Comparison of ENCODE assay signal across 15 cellular contexts in genomic region chr10:106959521-106959920, GRCh38.
DNase-seq lines count a peak whose midpoint lies in the region; ATAC-seq and TF ChIP-seq lines count a peak whose summit lies in the region.
"Had no signal": no experiment of that assay in that cellular context is flagged by ENCODE, and none has a peak within 500 bp of the region (broad histone marks: within the 10 kb centered on the region; RNA-seq: fewer than 3 reads in every experiment).

No MANE protein-coding gene starts in this region.

- no peak overlapping the region for H3K27ac Mint-ChIP-seq in activated CD4-positive, alpha-beta T cell treated with anti-CD3 and anti-CD28 coated beads for 36 hours
- no peak overlapping the region for H3K27ac Mint-ChIP-seq in stimulated activated naive B cell treated with anti-CD40 and anti-IgM and Interleukin-4, amounts not matched to agents 10 μg/mL and 1 μg/mL and 100 μg/mL, for 72 hours
- H3K27ac Mint-ChIP-seq: natural killer cell treated with Interleukin-12 subunit alpha and Interleukin-12 subunit beta and Interleukin-15 and Interleukin-18, amount 100 ng/mL, for 72 hours had no signal

- no peaks in the 10 kb centered on the region for H3K27me3 Mint-ChIP-seq in activated CD4-positive, alpha-beta T cell treated with anti-CD3 and anti-CD28 coated beads for 36 hours
- H3K27me3 Mint-ChIP-seq in stimulated activated naive B cell treated with anti-CD40 and anti-IgM and Interleukin-4, amounts not matched to agents 10 μg/mL and 1 μg/mL and 100 μg/mL, for 72 hours: no peaks in the 10 kb centered on the region

- TF ChIP-seq CTCF in fibroblast of villous mesenchyme (IDR thresholded peaks at IDR 0.05; ENCODE audit: insufficient read depth, low read depth, low read length): no peak

- CTCF ChIA-PET in activated CD4-positive, alpha-beta T cell treated with anti-CD3 and anti-CD28 coated beads for 36 hours (lab: Charles Lee): no interaction called here

- no peak overlapping the region for H3K4me3 ChIP-seq in fibroblast of villous mesenchyme (ENCODE audit: low read depth, low read length)
- H3K4me3 ChIP-seq: colonic mucosa had no signal

- no peak overlapping the region for H3K4me3 Mint-ChIP-seq in activated CD4-positive, alpha-beta T cell treated with anti-CD3 and anti-CD28 coated beads for 36 hours
- H3K4me3 Mint-ChIP-seq in stimulated activated naive B cell treated with anti-CD40 and anti-IgM and Interleukin-4, amounts not matched to agents 10 μg/mL and 1 μg/mL and 100 μg/mL, for 72 hours: no peak overlapping the region
- H3K4me3 Mint-ChIP-seq: natural killer cell treated with Interleukin-12 subunit alpha and Interleukin-12 subunit beta and Interleukin-15 and Interleukin-18, amount 100 ng/mL, for 72 hours had no signal

- H3K36me3 Mint-ChIP-seq in activated CD4-positive, alpha-beta T cell treated with anti-CD3 and anti-CD28 coated beads for 36 hours (ENCODE audit: low read depth): no peaks in the 10 kb centered on the region
- H3K36me3 Mint-ChIP-seq in stimulated activated naive B cell treated with anti-CD40 and anti-IgM and Interleukin-4, amounts not matched to agents 10 μg/mL and 1 μg/mL and 100 μg/mL, for 72 hours: peaks cover 0 to 2% of the 10 kb centered on the region in 2 donors
- H3K36me3 Mint-ChIP-seq: natural killer cell treated with Interleukin-12 subunit alpha and Interleukin-12 subunit beta and Interleukin-15 and Interleukin-18, amount 100 ng/mL, for 72 hours had no signal

- no peaks in the 10 kb centered on the region for H3K4me1 Mint-ChIP-seq in activated CD4-positive, alpha-beta T cell treated with anti-CD3 and anti-CD28 coated beads for 36 hours
- peaks cover 4 to 5% of the 10 kb centered on the region in 2 donors for H3K4me1 Mint-ChIP-seq in stimulated activated naive B cell treated with anti-CD40 and anti-IgM and Interleukin-4, amounts not matched to agents 10 μg/mL and 1 μg/mL and 100 μg/mL, for 72 hours

- peak; percentile 2 for DNase-seq in fibroblast of villous mesenchyme (ENCODE audit: low read depth)
- DNase-seq in activated CD4-positive, alpha-beta T cell treated with anti-CD3 and anti-CD28 coated beads for 36 hours: no peak
- no peak for DNase-seq in stimulated activated naive B cell treated with anti-CD40 and anti-IgM and Interleukin-4, amounts not matched to agents 10 μg/mL and 1 μg/mL and 100 μg/mL, for 72 hours
- DNase-seq in putamen (ENCODE audit: low spot score): no peak
- DNase-seq: activated T-cell treated with anti-CD3 and anti-CD28 coated beads, Interleukin-2, amount 50 U/mL, for 1 hour; AML-193; colonic mucosa; IMR-90; NCI-H1417 treated with DMSO at 0.1 percent for 48 hours; NCI-H446 had no signal

- POLR2A ChIA-PET in activated CD4-positive, alpha-beta T cell treated with anti-CD3 and anti-CD28 coated beads for 36 hours (lab: Charles Lee): no interaction called here

- peak; percentile 50 for ATAC-seq in GM18511 (IDR thresholded peaks at IDR 0.05; ENCODE audit: unreplicated experiment)
- peak; percentile 55 for ATAC-seq in GM21515 (IDR thresholded peaks at IDR 0.05; ENCODE audit: unreplicated experiment)
- peak; percentile 45 for ATAC-seq in HG03039 (IDR thresholded peaks at IDR 0.05; ENCODE audit: unreplicated experiment)
- no peak for ATAC-seq in activated CD4-positive, alpha-beta T cell treated with anti-CD3 and anti-CD28 coated beads for 36 hours
- no peak for ATAC-seq in stimulated activated naive B cell treated with anti-CD40 and anti-IgM and Interleukin-4, amounts not matched to agents 10 μg/mL and 1 μg/mL and 100 μg/mL, for 72 hours (replicated peaks)
- ATAC-seq in GM21528 (IDR thresholded peaks at IDR 0.05; ENCODE audit: low FRiP score, unreplicated experiment): no peak
- ATAC-seq: natural killer cell treated with Interleukin-12 subunit alpha and Interleukin-12 subunit beta and Interleukin-15 and Interleukin-18, amount 100 ng/mL, for 72 hours had no signal

- H3K9me3 Mint-ChIP-seq in activated CD4-positive, alpha-beta T cell treated with anti-CD3 and anti-CD28 coated beads for 36 hours (ENCODE audit: low read depth): no peaks in the 10 kb centered on the region
- peaks cover 5% of the 10 kb centered on the region in 2 donors for H3K9me3 Mint-ChIP-seq in stimulated activated naive B cell treated with anti-CD40 and anti-IgM and Interleukin-4, amounts not matched to agents 10 μg/mL and 1 μg/mL and 100 μg/mL, for 72 hours
- H3K9me3 Mint-ChIP-seq: natural killer cell treated with Interleukin-12 subunit alpha and Interleukin-12 subunit beta and Interleukin-15 and Interleukin-18, amount 100 ng/mL, for 72 hours had no signal

- intact Hi-C loops in activated CD4-positive, alpha-beta T cell treated with anti-CD3 and anti-CD28 coated beads for 36 hours (cut with DNase I, micrococcal nuclease): no loop called here

Comparison
In these comparisons a context has a peak if more than half of its experiments do, and no peak if none do; other contexts are left out.
1. ATAC-seq: peak in GM18511 (single experiment), GM21515 (single experiment) and HG03039 (single experiment); none in activated CD4-positive, alpha-beta T cell treated with anti-CD3 and anti-CD28 coated beads for 36 hours (single experiment), stimulated activated naive B cell treated with anti-CD40 and anti-IgM and Interleukin-4, amounts not matched to agents 10 μg/mL and 1 μg/mL and 100 μg/mL, for 72 hours (0 of 2) and GM21528 (single experiment).